Comparison of ENCODE assay signal across 14 cellular contexts in genomic region chr2:190938761-190939335, GRCh38. TPM values are rescaled to one million over a fixed set of nuclear protein-coding genes. Genes with fewer than 3 reads are reported as not detected.
DNase-seq lines count a peak whose midpoint lies in the region; ATAC-seq, FAIRE-seq and TF ChIP-seq lines count a peak whose summit lies in the region.
"Had no signal": no experiment of that assay in that cellular context is flagged by ENCODE, and none has a peak within 500 bp of the region (broad histone marks: within the 10 kb centered on the region; RNA-seq: fewer than 3 reads in every experiment).

No MANE protein-coding gene starts in this region.

- no peak for DNase-seq in MCF 10A (ENCODE audit: unreplicated experiment)
- DNase-seq in mammary epithelial cell, result no peak
- no peak for DNase-seq in WTC11 (ENCODE audit: low spot score)
- no peak for DNase-seq in tibial artery
- no peak for DNase-seq in SKM-1 (lab: John Stamatoyannopoulos, UW; ENCODE audit: unreplicated experiment)
- DNase-seq in NCI-H146 (lab: John Stamatoyannopoulos, UW), result no peak
- DNase-seq: activated CD4-positive, alpha-beta memory T cell treated with anti-CD3 and anti-CD28 coated beads, Interleukin-2, amount 10 ng/mL, durations not matched to agents 7 days and 5 days; anterior cingulate cortex; lower lobe of right lung; NCI-H526 treated with DMSO at 0.1 percent for 48 hours; Peyer's patch; retina had no signal

- peaks cover 6% of the 10 kb centered on the region for H3K4me1 Mint-ChIP-seq in MCF 10A (ENCODE audit: insufficient read depth, unreplicated experiment)
- peaks cover 52% of the 10 kb centered on the region for H3K4me1 Mint-ChIP-seq in WTC11
- H3K4me1 Mint-ChIP-seq: activated CD4-positive, alpha-beta memory T cell treated with anti-CD3 and anti-CD28 coated beads, Interleukin-2, amount 10 ng/mL, durations not matched to agents 7 days and 5 days had no signal

- H3K27me3 ChIP-seq in mammary epithelial cell (ENCODE audit: insufficient read depth, low read length) (no peaks in the 10 kb centered on the region), tibial artery (no peaks in the 10 kb centered on the region)
- H3K27me3 ChIP-seq: Peyer's patch had no signal

- intact Hi-C loops in MCF 10A (cut with micrococcal nuclease) (no loop called here), mammary epithelial cell (cut with micrococcal nuclease) (no loop called here), tibial artery (cut with DNase I; ENCODE audit: low total_unique reads) (no loop called here)

- POLR2A ChIA-PET in MCF 10A (lab: Yijun Ruan, JAX) (interaction anchor here (1.6 to 2.7 kb wide), 2 partner anchors 14 to 56 kb away, joined by 6 to 8 read pairs; no protein-coding TSS in a partner anchor), WTC11 (lab: Charles Lee) (no interaction called here)

- H3K9me3 Mint-ChIP-seq in MCF 10A (ENCODE audit: unreplicated experiment), result no peaks in the 10 kb centered on the region
- no peaks in the 10 kb centered on the region for H3K9me3 Mint-ChIP-seq in WTC11
- H3K9me3 Mint-ChIP-seq: activated CD4-positive, alpha-beta memory T cell treated with anti-CD3 and anti-CD28 coated beads, Interleukin-2, amount 10 ng/mL, durations not matched to agents 7 days and 5 days had no signal

- FAIRE-seq in islet of Langerhans (lab: Jason Lieb, UNC), result peak; percentile 77

- H3K4me2 ChIP-seq in mammary epithelial cell (ENCODE audit: insufficient read depth, low read depth, low read length), result no peak overlapping the region

- H3K36me3 Mint-ChIP-seq in MCF 10A (ENCODE audit: insufficient read depth, unreplicated experiment) (peaks cover 4% of the 10 kb centered on the region), WTC11 (no peaks in the 10 kb centered on the region)

- no TSS peak for BruUV-seq in MCF 10A (replicated peaks; lab: Mats Ljungman, UMichigan)
- BruUV-seq in mammary epithelial cell (replicated peaks; lab: Mats Ljungman, UMichigan), result no TSS peak

- TF ChIP-seq CTCF in MCF 10A (IDR thresholded peaks at IDR 0.05; ENCODE audit: unreplicated experiment) (no peak), mammary epithelial cell (conservative IDR thresholded peaks at IDR 0.05 in 1 of 2, IDR thresholded peaks at IDR 0.05 in 1 of 2; ENCODE audit: extremely low read depth in 1 of 2, insufficient read depth in 1 of 2, low read depth in 1 of 2, low read length in 2 of 2) (no peak), WTC11 (IDR thresholded peaks at IDR 0.05) (no peak), tibial artery (IDR thresholded peaks at IDR 0.05) (no peak)

- H3K79me2 ChIP-seq in mammary epithelial cell (ENCODE audit: insufficient read depth, low read length), result peaks cover 5% of the 10 kb centered on the region

- H3K36me3 ChIP-seq in mammary epithelial cell (ENCODE audit: insufficient read depth, low read length) (peaks cover 16% of the 10 kb centered on the region), tibial artery (no peaks in the 10 kb centered on the region)
- H3K36me3 ChIP-seq: lower lobe of right lung had no signal

- H3K27me3 Mint-ChIP-seq in MCF 10A (ENCODE audit: insufficient read depth, unreplicated experiment) (no peaks in the 10 kb centered on the region), WTC11 (ENCODE audit: low read depth) (no peaks in the 10 kb centered on the region)
- H3K27me3 Mint-ChIP-seq: activated CD4-positive, alpha-beta memory T cell treated with anti-CD3 and anti-CD28 coated beads, Interleukin-2, amount 10 ng/mL, durations not matched to agents 7 days and 5 days had no signal

- H3K4me1 ChIP-seq in mammary epithelial cell (ENCODE audit: insufficient read depth, low read length) (no peaks in the 10 kb centered on the region), tibial artery (peaks cover 0 to 74% (median 14%) of the 10 kb centered on the region in 4 donors)
- H3K4me1 ChIP-seq: Peyer's patch had no signal

- H3K4me3 Mint-ChIP-seq in MCF 10A (ENCODE audit: unreplicated experiment) (peak overlapping the region; percentile 35), WTC11 (no peak overlapping the region)
- H3K4me3 Mint-ChIP-seq: activated CD4-positive, alpha-beta memory T cell treated with anti-CD3 and anti-CD28 coated beads, Interleukin-2, amount 10 ng/mL, durations not matched to agents 7 days and 5 days had no signal

- H3K9ac ChIP-seq in mammary epithelial cell (ENCODE audit: insufficient read depth, low read length), result no peak overlapping the region

- in situ Hi-C loops in mammary epithelial cell (cut with MboI; ENCODE audit: low sequenced_read_pairs in 2 of 2), result no loop called here

- ATAC-seq in WTC11, result no peak
- no peak for ATAC-seq in HG02588 (IDR thresholded peaks at IDR 0.05; ENCODE audit: unreplicated experiment)
- ATAC-seq: lower lobe of right lung had no signal

- no peak overlapping the region for H3K27ac ChIP-seq in mammary epithelial cell (ENCODE audit: insufficient read depth, low read depth, low read length)
- peak overlapping the region; percentile 10 to 37 for H3K27ac ChIP-seq in tibial artery
- H3K27ac ChIP-seq: lower lobe of right lung, Peyer's patch had no signal

- H3K27ac Mint-ChIP-seq in MCF 10A (ENCODE audit: low read depth, unreplicated experiment) (peak overlapping the region; percentile 73), WTC11 (peak overlapping the region; percentile 85)
- H3K27ac Mint-ChIP-seq: activated CD4-positive, alpha-beta memory T cell treated with anti-CD3 and anti-CD28 coated beads, Interleukin-2, amount 10 ng/mL, durations not matched to agents 7 days and 5 days had no signal

- H3K4me3 ChIP-seq in mammary epithelial cell (replicated peaks in 1 of 3; ENCODE audit: insufficient read depth in 1 of 3, low read depth in 2 of 3, low read length in 3 of 3) (no peak overlapping the region), tibial artery (no peak overlapping the region)
- H3K4me3 ChIP-seq: lower lobe of right lung, Peyer's patch had no signal

- H3K9me3 ChIP-seq in mammary epithelial cell (replicated peaks; ENCODE audit: insufficient read depth, low read length) (no peaks in the 10 kb centered on the region), tibial artery (no peaks in the 10 kb centered on the region)
- H3K9me3 ChIP-seq: lower lobe of right lung, Peyer's patch had no signal

- H2AFZ ChIP-seq in mammary epithelial cell (ENCODE audit: low read depth, low read length), result no peak overlapping the region

- dilution Hi-C loops in mammary epithelial cell (cut with HindIII; ENCODE audit: low sequenced_read_pairs), result no loop called here

- CTCF ChIA-PET in MCF 10A (lab: Yijun Ruan, JAX) (no interaction called here), mammary epithelial cell (lab: Charles Lee; ENCODE audit: low non-redundant PET) (no interaction called here), WTC11 (lab: Charles Lee) (interaction anchor here (0.6 kb wide), 1 partner anchor 8 kb away, joined by 3 read pairs; no protein-coding TSS in a partner anchor)

- H4K20me1 ChIP-seq in mammary epithelial cell (ENCODE audit: insufficient read depth, low read length), result no peaks in the 10 kb centered on the region

- 25% methylated on average over 1 of the region's 1 CpG for WGBS in mammary epithelial cell (ENCODE audit: low coverage, missing lambda C conversion rate)

TF ChIP-seq in WTC11, 78 proteins besides CTCF, POLR2A, EP300 and RAD21:
- TF ChIP-seq SP1 (CRISPR knock-in tag; conservative IDR thresholded peaks at IDR 0.05) (no peak), FOXP1 (CRISPR knock-in tag; IDR thresholded peaks at IDR 0.05; ENCODE audit: borderline replicate concordance) (no peak), FOXK1 (CRISPR knock-in tag; IDR thresholded peaks at IDR 0.05) (no peak), TP53 (CRISPR knock-in tag; IDR thresholded peaks at IDR 0.05) (no peak), NR3C1 (CRISPR knock-in tag; conservative IDR thresholded peaks at IDR 0.05; ENCODE audit: low read depth) (no peak), E2F5 (CRISPR knock-in tag; IDR thresholded peaks at IDR 0.05) (no peak), CBFB (CRISPR knock-in tag; IDR thresholded peaks at IDR 0.05; ENCODE audit: low read depth) (no peak), ZNF263 (CRISPR knock-in tag; IDR thresholded peaks at IDR 0.05; ENCODE audit: low read depth) (no peak), CREB1 (CRISPR knock-in tag; IDR thresholded peaks at IDR 0.05) (no peak), TEAD1 (CRISPR knock-in tag; IDR thresholded peaks at IDR 0.05) (no peak), GABPB1 (CRISPR knock-in tag; IDR thresholded peaks at IDR 0.05) (no peak), ZBTB43 (CRISPR knock-in tag; IDR thresholded peaks at IDR 0.05) (no peak)

RNA-seq across cellular contexts. Expression of gene GLS, which starts 58.2 kb away (rescaled TPM):
- total RNA-seq in MCF 10A (2022) (107 and 121 TPM in 2 replicates), mammary epithelial cell (100 to 1,000 TPM; 166 to 403 TPM), WTC11 (2021) (102 to 115 TPM (median 102 TPM) in 3 replicates)
- 35.5 TPM for polyA plus RNA-seq in mammary epithelial cell
- 408 TPM for polyA minus RNA-seq in mammary epithelial cell
